Comparison of ENCODE assay signal across 8 cellular contexts in genomic region chr19:32674959-32675719, GRCh38. TPM values are rescaled to one million over a fixed set of nuclear protein-coding genes. Genes with fewer than 3 reads are reported as not detected.
DNase-seq lines count a peak whose midpoint lies in the region; ATAC-seq and TF ChIP-seq lines count a peak whose summit lies in the region.

Gene ANKRD27, minus strand, starts transcription at chr19:32675180. Its CDS starts 16,165 bp downstream, at chr19:32659015.

- 0 to 1% methylated on average over 27 to 53 of the region's 71 CpGs for WGBS in tibial nerve, 2 donors

- DNase-seq in GM12865 (ENCODE audit: low read depth) (peak; percentile 99), NCI-H1417 (lab: John Stamatoyannopoulos, UW) (peak; percentile 96 to 99 (median 99)), SW 1271 (lab: John Stamatoyannopoulos, UW) (peak; percentile 93 to 97), Right ventricle myocardium superior (peak; percentile 99), tibial nerve (ENCODE audit: low spot score in 2 of 2) (peak; percentile 97 to 98)
- peak; percentile 95 for DNase-seq in activated naive CD8-positive, alpha-beta T cell treated with anti-CD3 and anti-CD28 coated beads, Interleukin-2, amount 50 U/mL, for 16 hours (ENCODE audit: low read depth, low spot score)

- TF ChIP-seq POLR2A in tibial nerve (IDR thresholded peaks at IDR 0.05) = peak in 1 of 2 donors; percentile 48

- H3K79me2 ChIP-seq in parathyroid adenoma = peaks cover 14% of the 10 kb centered on the region

- peak within 1 kb of the TSS; percentile 74 for H3K4me3 ChIP-seq in GM12865 (ENCODE audit: low read depth, low read length)
- H3K4me3 ChIP-seq in parathyroid adenoma (ENCODE audit: low read depth, low read length) = peak within 1 kb of the TSS; percentile 88
- peak within 1 kb of the TSS; percentile 61 to 98 (median 92) for H3K4me3 ChIP-seq in tibial nerve

- H3K36me3 ChIP-seq in parathyroid adenoma (ENCODE audit: control insufficient read depth, insufficient read depth, low read length) = no peaks in the 10 kb centered on the region
- H3K36me3 ChIP-seq in tibial nerve = no peaks in the 10 kb centered on the region

- TF ChIP-seq CTCF in GM12865 (IDR thresholded peaks at IDR 0.05; ENCODE audit: insufficient read depth, low read depth, low read length, missing control alignments) (no peak), parathyroid adenoma (IDR thresholded peaks at IDR 0.05) (no peak), tibial nerve (IDR thresholded peaks at IDR 0.05) (peak in 1 of 5 experiments; percentile 19)

- H3K9me3 ChIP-seq in parathyroid adenoma (ENCODE audit: control insufficient read depth, low read length) (no peaks in the 10 kb centered on the region), tibial nerve (no peaks in the 10 kb centered on the region)

- peak within 1 kb of the TSS; percentile 73 for H3K4me2 ChIP-seq in parathyroid adenoma (ENCODE audit: low read length)

- ATAC-seq in HG02759 (IDR thresholded peaks at IDR 0.05; ENCODE audit: unreplicated experiment) (peak; percentile 97), Right ventricle myocardium superior (ENCODE audit: poor library complexity) (peak; percentile 94)

- intact Hi-C loops in Right ventricle myocardium superior (cut with DNase I) = loop anchor here (10.0 kb wide), 1 partner anchor 90 kb away; the partner anchor contains the start of gene PDCD5

- peak within 1 kb of the TSS; percentile 56 for H3K27ac ChIP-seq in parathyroid adenoma
- H3K27ac ChIP-seq in tibial nerve = peak within 1 kb of the TSS; percentile 46 to 90 (median 84)

- H2AFZ ChIP-seq in parathyroid adenoma = peak within 1 kb of the TSS; percentile 86

- H3K27me3 ChIP-seq in parathyroid adenoma (ENCODE audit: control insufficient read depth, insufficient read depth, low read length) = no peaks in the 10 kb centered on the region
- H3K27me3 ChIP-seq in tibial nerve = peaks cover 3 to 19% of the 10 kb centered on the region in 2 donors

- H3K4me1 ChIP-seq in parathyroid adenoma (no peaks in the 10 kb centered on the region), tibial nerve (peaks cover 0 to 42% (median 6%) of the 10 kb centered on the region in 4 donors)

- TF ChIP-seq EP300 in tibial nerve (IDR thresholded peaks at IDR 0.05) = peak; percentile 57 to 65

- H3K9ac ChIP-seq in parathyroid adenoma = no peak within 1 kb of the TSS

RNA-seq across cellular contexts. Expression of gene ANKRD27, which starts in this region (rescaled TPM):
- 22.6 TPM for total RNA-seq in Right ventricle myocardium superior
- total RNA-seq in tibial nerve = 10 to 100 TPM; 13.7 to 28.6 (median 23.5) TPM

Comparison
In these comparisons a context has a peak if more than half of its experiments do, and no peak if none do; other contexts are left out.
1. Peak in every context shown above with its lines: DNase-seq, ATAC-seq, H3K4me3 ChIP-seq and H3K27ac ChIP-seq.